ENCODE assay signal across 15 cellular contexts in genomic region chr17:3915642-3916012, GRCh38. TPM values are rescaled to one million over a fixed set of nuclear protein-coding genes. Genes with fewer than 3 reads are reported as not detected.
DNase-seq lines count a peak whose midpoint lies in the region; ATAC-seq and TF ChIP-seq lines count a peak whose summit lies in the region.
"Had no signal": no experiment of that assay in that cellular context is flagged by ENCODE, and none has a peak within 500 bp of the region (broad histone marks: within the 10 kb centered on the region; RNA-seq: fewer than 3 reads in every experiment).

No MANE protein-coding gene starts in this region.

- H3K4me3 ChIP-seq in muscle layer of colon (ENCODE audit: low read depth in 1 of 2, low read length in 2 of 2) = no peak overlapping the region
- H3K4me3 ChIP-seq: prostate gland had no signal

- H3K9me3 Mint-ChIP-seq in stimulated activated naive CD8-positive, alpha-beta T cell treated with anti-CD3 and anti-CD28 coated beads, Interleukin-15, Interleukin-2, amounts not matched to agents 100 ng/mL and 50 ng/mL, for 24 hours = no peaks in the 10 kb centered on the region
- no peaks in the 10 kb centered on the region for H3K9me3 Mint-ChIP-seq in activated CD8-positive, alpha-beta T cell treated with anti-CD3 and anti-CD28 coated beads for 36 hours

- no peaks in the 10 kb centered on the region for H3K36me3 Mint-ChIP-seq in stimulated activated naive CD8-positive, alpha-beta T cell treated with anti-CD3 and anti-CD28 coated beads, Interleukin-15, Interleukin-2, amounts not matched to agents 100 ng/mL and 50 ng/mL, for 24 hours (ENCODE audit: low read depth)
- no peaks in the 10 kb centered on the region for H3K36me3 Mint-ChIP-seq in activated CD8-positive, alpha-beta T cell treated with anti-CD3 and anti-CD28 coated beads for 36 hours (ENCODE audit: low read depth)

- peak overlapping the region; percentile 74 for H3K27ac Mint-ChIP-seq in stimulated activated naive CD8-positive, alpha-beta T cell treated with anti-CD3 and anti-CD28 coated beads, Interleukin-15, Interleukin-2, amounts not matched to agents 100 ng/mL and 50 ng/mL, for 24 hours
- H3K27ac Mint-ChIP-seq in activated CD8-positive, alpha-beta T cell treated with anti-CD3 and anti-CD28 coated beads for 36 hours = peak overlapping the region; percentile 84

- no peak overlapping the region for H3K9ac ChIP-seq in muscle layer of colon (ENCODE audit: low read length)

- no peaks in the 10 kb centered on the region for H3K27me3 Mint-ChIP-seq in stimulated activated naive CD8-positive, alpha-beta T cell treated with anti-CD3 and anti-CD28 coated beads, Interleukin-15, Interleukin-2, amounts not matched to agents 100 ng/mL and 50 ng/mL, for 24 hours
- H3K27me3 Mint-ChIP-seq in activated CD8-positive, alpha-beta T cell treated with anti-CD3 and anti-CD28 coated beads for 36 hours = no peaks in the 10 kb centered on the region

- no peaks in the 10 kb centered on the region for H3K36me3 ChIP-seq in muscle layer of colon (ENCODE audit: insufficient read depth, low read length)
- H3K36me3 ChIP-seq: prostate gland, tibial nerve, WERI-Rb-1 had no signal

- POLR2A ChIA-PET in activated CD8-positive, alpha-beta T cell treated with anti-CD3 and anti-CD28 coated beads for 36 hours (lab: Charles Lee) = interaction anchor here (1.1 to 1.5 kb wide), 4 partner anchors 11 to 49 kb away, joined by 3 to 7 read pairs (median 6); partner anchors contain the start of gene ATP2A3

- peak overlapping the region; percentile 75 for H3K4me3 Mint-ChIP-seq in stimulated activated naive CD8-positive, alpha-beta T cell treated with anti-CD3 and anti-CD28 coated beads, Interleukin-15, Interleukin-2, amounts not matched to agents 100 ng/mL and 50 ng/mL, for 24 hours
- H3K4me3 Mint-ChIP-seq in activated CD8-positive, alpha-beta T cell treated with anti-CD3 and anti-CD28 coated beads for 36 hours = peak overlapping the region; percentile 62

- no peak for DNase-seq in stimulated activated naive CD8-positive, alpha-beta T cell treated with anti-CD3 and anti-CD28 coated beads, Interleukin-15, Interleukin-2, amounts not matched to agents 100 U/mL and 50 U/mL, for 24 hours
- peak; percentile 20 for DNase-seq in activated CD8-positive, alpha-beta T cell treated with anti-CD3 and anti-CD28 coated beads for 36 hours
- DNase-seq: activated gamma-delta T cell treated with Interleukin-2 at 50 U/mL for 16 hours, left ventricle myocardium superior, WERI-Rb-1 had no signal

- CTCF ChIA-PET in activated CD8-positive, alpha-beta T cell treated with anti-CD3 and anti-CD28 coated beads for 36 hours (lab: Charles Lee) = interaction anchor here (1.1 to 3.1 kb wide), 9 partner anchors 30 to 178 kb away, joined by 3 to 34 read pairs (median 6); partner anchors contain the start of gene NCBP3

- H3K27ac ChIP-seq in muscle layer of colon (ENCODE audit: low read depth, low read length) = peak overlapping the region; percentile 68
- H3K27ac ChIP-seq: RWPE1, WERI-Rb-1 had no signal

- no peak for TF ChIP-seq CTCF in activated CD8-positive, alpha-beta T cell treated with anti-CD3 and anti-CD28 coated beads for 36 hours (IDR thresholded peaks at IDR 0.05)

- intact Hi-C loops in activated CD8-positive, alpha-beta T cell treated with anti-CD3 and anti-CD28 coated beads for 36 hours (cut with micrococcal nuclease) = loop anchor here (2.0 kb wide), 1 partner anchor 47 kb away; no protein-coding TSS in a partner anchor

- H3K4me1 Mint-ChIP-seq in stimulated activated naive CD8-positive, alpha-beta T cell treated with anti-CD3 and anti-CD28 coated beads, Interleukin-15, Interleukin-2, amounts not matched to agents 100 ng/mL and 50 ng/mL, for 24 hours (ENCODE audit: low read depth) = peaks cover 59% of the 10 kb centered on the region
- H3K4me1 Mint-ChIP-seq in activated CD8-positive, alpha-beta T cell treated with anti-CD3 and anti-CD28 coated beads for 36 hours (ENCODE audit: low read depth) = peaks cover 54% of the 10 kb centered on the region

- peaks cover 5% of the 10 kb centered on the region for H3K4me1 ChIP-seq in muscle layer of colon (ENCODE audit: insufficient read depth, low read length)
- H3K4me1 ChIP-seq: prostate gland had no signal

- H3K9me3 ChIP-seq in muscle layer of colon (ENCODE audit: low read length) = no peaks in the 10 kb centered on the region
- H3K9me3 ChIP-seq: prostate gland, tibial nerve had no signal

- H3K27me3 ChIP-seq in muscle layer of colon (ENCODE audit: control insufficient read depth in 1 of 2, insufficient read depth in 2 of 2, low read length in 2 of 2) = no peaks in the 10 kb centered on the region
- H3K27me3 ChIP-seq: tibial nerve had no signal

- no peak for ATAC-seq in stimulated activated naive CD8-positive, alpha-beta T cell treated with anti-CD3 and anti-CD28 coated beads, Interleukin-15, Interleukin-2, amounts not matched to agents 100 U/mL and 50 U/mL, for 24 hours
- no peak for ATAC-seq in activated CD8-positive, alpha-beta T cell treated with anti-CD3 and anti-CD28 coated beads for 36 hours
- ATAC-seq in HG02852 (IDR thresholded peaks at IDR 0.05; ENCODE audit: unreplicated experiment) (no peak), HG03095 (IDR thresholded peaks at IDR 0.05; ENCODE audit: unreplicated experiment) (no peak), HG03520 (IDR thresholded peaks at IDR 0.05; ENCODE audit: unreplicated experiment) (no peak), GM18511 (IDR thresholded peaks at IDR 0.05; ENCODE audit: unreplicated experiment) (no peak)

RNA-seq across cellular contexts. Expression of gene P2RX1, which starts 0.6 kb away (rescaled TPM):
- total RNA-seq in activated CD8-positive, alpha-beta T cell treated with anti-CD3 and anti-CD28 coated beads for 36 hours = 1 to 10 TPM in 1 of 2 experiments, under 1 TPM in 1; 0.43 to 1.7 TPM
- total RNA-seq: H4 had no signal

RNA-seq across cellular contexts. Expression of gene CAMKK1, which starts 22.8 kb away (rescaled TPM):
- total RNA-seq in activated CD8-positive, alpha-beta T cell treated with anti-CD3 and anti-CD28 coated beads for 36 hours = 1 to 10 TPM; 6.7 to 6.9 TPM

RNA-seq across cellular contexts. Expression of gene ATP2A3, which starts 48.6 kb away (rescaled TPM):
- 100 to 1,000 TPM; 113 to 117 TPM for total RNA-seq in activated CD8-positive, alpha-beta T cell treated with anti-CD3 and anti-CD28 coated beads for 36 hours
